In genomic region chr2:151049746-151050145, GRCh38 we compare ENCODE assay signal across 17 cellular contexts.
DNase-seq lines count a peak whose midpoint lies in the region; ATAC-seq and TF ChIP-seq lines count a peak whose summit lies in the region.
"Had no signal": no experiment of that assay in that cellular context is flagged by ENCODE, and none has a peak within 500 bp of the region (broad histone marks: within the 10 kb centered on the region; RNA-seq: fewer than 3 reads in every experiment).

No MANE protein-coding gene starts in this region.

- H3K4me3 ChIP-seq in PC-3 (ENCODE audit: low read length) (no peak overlapping the region), choroid plexus epithelial cell (ENCODE audit: low read depth, low read length) (no peak overlapping the region)

- H3K9me3 ChIP-seq in PC-3 (ENCODE audit: low read length) = no peaks in the 10 kb centered on the region

- TF ChIP-seq CTCF in PC-3 (conservative IDR thresholded peaks at IDR 0.05; ENCODE audit: low read depth, low read length) (no peak), choroid plexus epithelial cell (conservative IDR thresholded peaks at IDR 0.05; ENCODE audit: low read depth, low read length) (no peak)

- DNase-seq in Caki2 (ENCODE audit: low read depth) = peak; percentile 56
- peak; percentile 54 for DNase-seq in PC-3
- DNase-seq in choroid plexus epithelial cell (ENCODE audit: low read depth) = peak; percentile 86
- peak; percentile 49 for DNase-seq in left lobe of liver (ENCODE audit: low spot score)
- no peak for DNase-seq in central memory CD4-positive, alpha-beta T cell
- no peak for DNase-seq in activated CD8-positive, alpha-beta T cell treated with anti-CD3 and anti-CD28 coated beads, Interleukin-2, amount 10 ng/mL, durations not matched to agents 7 days and 5 days
- DNase-seq in activated CD4-positive, alpha-beta T cell treated with anti-CD3 and anti-CD28 coated beads for 4 hours = no peak
- DNase-seq: activated CD4-positive, alpha-beta T cell treated with anti-CD3 and anti-CD28 coated beads for 1 hour; activated naive CD8-positive, alpha-beta T cell treated with anti-CD3 and anti-CD28 coated beads, Interleukin-2, amount 10 ng/mL, durations not matched to agents 7 days and 5 days; activated T-cell treated with anti-CD3 and anti-CD28 coated beads, Interleukin-2, amount 50 U/mL, for 1 hour; foreskin melanocyte; NCI-H187; NCI-H526 treated with DMSO at 0.1 percent for 48 hours; nucleus accumbens had no signal

- no peaks in the 10 kb centered on the region for H3K4me1 Mint-ChIP-seq in activated CD8-positive, alpha-beta T cell treated with anti-CD3 and anti-CD28 coated beads, Interleukin-2, amount 10 ng/mL, durations not matched to agents 7 days and 5 days (ENCODE audit: low read depth)
- H3K4me1 Mint-ChIP-seq: activated naive CD8-positive, alpha-beta T cell treated with anti-CD3 and anti-CD28 coated beads, Interleukin-2, amount 10 ng/mL, durations not matched to agents 7 days and 5 days had no signal

- BruUV-seq in PC-3 (replicated peaks; lab: Mats Ljungman, UMichigan) = no TSS peak

- no peaks in the 10 kb centered on the region for H3K9me2 ChIP-seq in PC-3 (replicated peaks; ENCODE audit: low read length)

- intact Hi-C loops in PC-3 (cut with micrococcal nuclease) = loop anchor here (5.0 to 10.0 kb wide), 5 partner anchors 102 to 562 kb away; partner anchors contain the start of gene RND3

- ATAC-seq in PC-3 (no peak), left lobe of liver (peak; percentile 91), GM18520 (IDR thresholded peaks at IDR 0.05; ENCODE audit: unreplicated experiment) (no peak)
- no peak for ATAC-seq in activated CD8-positive, alpha-beta T cell treated with anti-CD3 and anti-CD28 coated beads, Interleukin-2, amount 10 ng/mL, durations not matched to agents 7 days and 5 days
- ATAC-seq: Panc1 had no signal

- H3K27ac ChIP-seq in PC-3 (ENCODE audit: low read length) = no peak overlapping the region

- no peak overlapping the region for H3K27ac Mint-ChIP-seq in activated CD8-positive, alpha-beta T cell treated with anti-CD3 and anti-CD28 coated beads, Interleukin-2, amount 10 ng/mL, durations not matched to agents 7 days and 5 days
- H3K27ac Mint-ChIP-seq: activated naive CD8-positive, alpha-beta T cell treated with anti-CD3 and anti-CD28 coated beads, Interleukin-2, amount 10 ng/mL, durations not matched to agents 7 days and 5 days had no signal

- H3K9me3 Mint-ChIP-seq in activated CD8-positive, alpha-beta T cell treated with anti-CD3 and anti-CD28 coated beads, Interleukin-2, amount 10 ng/mL, durations not matched to agents 7 days and 5 days (ENCODE audit: insufficient read depth) = no peaks in the 10 kb centered on the region
- H3K9me3 Mint-ChIP-seq: activated naive CD8-positive, alpha-beta T cell treated with anti-CD3 and anti-CD28 coated beads, Interleukin-2, amount 10 ng/mL, durations not matched to agents 7 days and 5 days; T-helper 1 cell treated with Interleukin-12 subunit alpha and Interleukin-12 subunit beta and Interleukin-4 antibody, amounts not matched to agents 30 μg/mL and 1 μg/mL, for 36 hours had no signal

- in situ Hi-C loops in Caki2 (cut with HindIII; ENCODE audit: low pct_unique_long_range_greater_than_20kb, low sequenced_read_pairs) = no loop called here

- peaks cover 2% of the 10 kb centered on the region for H3K27me3 Mint-ChIP-seq in activated CD8-positive, alpha-beta T cell treated with anti-CD3 and anti-CD28 coated beads, Interleukin-2, amount 10 ng/mL, durations not matched to agents 7 days and 5 days (ENCODE audit: low read depth)

- H3K4me2 ChIP-seq in PC-3 (ENCODE audit: low read length) = no peak overlapping the region

- peaks cover 44% of the 10 kb centered on the region for H3K4me1 ChIP-seq in PC-3 (ENCODE audit: insufficient read depth, low read length)

- no peak overlapping the region for H2AFZ ChIP-seq in PC-3 (ENCODE audit: low read length)

- CTCF ChIA-PET in PC-3 (lab: Charles Lee) = no interaction called here
- CTCF ChIA-PET in activated CD8-positive, alpha-beta T cell treated with anti-CD3 and anti-CD28 coated beads, Interleukin-2, amount 10 ng/mL, durations not matched to agents 7 days and 5 days (lab: Charles Lee) = interaction anchor here (1.0 to 3.0 kb wide), 2 partner anchors 21 to 1452 kb away, joined by 3 to 16 read pairs; no protein-coding TSS in a partner anchor

- H3K27me3 ChIP-seq in PC-3 (ENCODE audit: low read length) = no peaks in the 10 kb centered on the region

- no peaks in the 10 kb centered on the region for H4K20me1 ChIP-seq in PC-3 (ENCODE audit: low read length)

- POLR2A ChIA-PET in PC-3 (lab: Charles Lee; ENCODE audit: unreplicated experiment) = no interaction called here
- POLR2A ChIA-PET in activated CD8-positive, alpha-beta T cell treated with anti-CD3 and anti-CD28 coated beads, Interleukin-2, amount 10 ng/mL, durations not matched to agents 7 days and 5 days (lab: Charles Lee) = no interaction called here

- no peak overlapping the region for H3K9ac ChIP-seq in PC-3 (ENCODE audit: low read length)

- no peaks in the 10 kb centered on the region for H3K36me3 ChIP-seq in PC-3 (ENCODE audit: low read depth, low read length)

- no peaks in the 10 kb centered on the region for H3K79me2 ChIP-seq in PC-3 (ENCODE audit: low read length)

- H3K4me3 Mint-ChIP-seq in activated CD8-positive, alpha-beta T cell treated with anti-CD3 and anti-CD28 coated beads, Interleukin-2, amount 10 ng/mL, durations not matched to agents 7 days and 5 days = no peak overlapping the region
- H3K4me3 Mint-ChIP-seq: activated naive CD8-positive, alpha-beta T cell treated with anti-CD3 and anti-CD28 coated beads, Interleukin-2, amount 10 ng/mL, durations not matched to agents 7 days and 5 days; T-helper 1 cell treated with Interleukin-12 subunit alpha and Interleukin-12 subunit beta and Interleukin-4 antibody, amounts not matched to agents 30 μg/mL and 1 μg/mL, for 36 hours had no signal

- H3K36me3 Mint-ChIP-seq in activated CD8-positive, alpha-beta T cell treated with anti-CD3 and anti-CD28 coated beads, Interleukin-2, amount 10 ng/mL, durations not matched to agents 7 days and 5 days (ENCODE audit: low read depth) = no peaks in the 10 kb centered on the region
- H3K36me3 Mint-ChIP-seq: activated naive CD8-positive, alpha-beta T cell treated with anti-CD3 and anti-CD28 coated beads, Interleukin-2, amount 10 ng/mL, durations not matched to agents 7 days and 5 days had no signal

- H3F3A ChIP-seq in PC-3 (ENCODE audit: low read length, unreplicated experiment) = no peaks in the 10 kb centered on the region

Comparison
In these comparisons a context has a peak if more than half of its experiments do, and no peak if none do; other contexts are left out.
1. DNase-seq: peak in Caki2 (single experiment), PC-3 (single experiment), choroid plexus epithelial cell (single experiment) and left lobe of liver (single experiment); none in central memory CD4-positive, alpha-beta T cell (single experiment), activated CD8-positive, alpha-beta T cell treated with anti-CD3 and anti-CD28 coated beads, Interleukin-2, amount 10 ng/mL, durations not matched to agents 7 days and 5 days (single experiment) and activated CD4-positive, alpha-beta T cell treated with anti-CD3 and anti-CD28 coated beads for 4 hours (0 of 2).